ENCODE assay signal across 8 cellular contexts in the genomic region with DNA sequence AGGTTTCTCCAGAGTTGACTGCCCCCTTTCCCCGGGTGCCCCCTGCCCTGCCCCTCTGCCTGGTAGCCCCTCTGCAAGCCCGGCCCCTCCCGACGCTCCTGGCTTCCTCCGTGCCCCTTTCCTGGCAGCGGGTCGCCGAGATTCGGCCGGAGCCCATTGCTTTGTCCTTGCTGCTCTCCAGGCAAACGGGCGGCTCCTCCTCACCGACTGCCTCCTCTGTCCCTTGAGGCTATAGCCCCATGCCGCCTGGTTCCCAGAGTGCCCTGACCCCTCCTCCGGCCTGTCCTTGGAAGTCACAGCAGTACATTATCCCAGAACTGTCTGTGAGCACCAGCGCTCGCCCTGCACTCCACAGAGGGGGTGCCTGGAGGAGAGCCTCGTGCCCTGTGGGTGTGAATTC. TPM values are rescaled to one million over a fixed set of nuclear protein-coding genes. Genes with fewer than 3 reads are reported as not detected.
DNase-seq lines count a peak whose midpoint lies in the region; TF ChIP-seq lines count a peak whose summit lies in the region.
"Not testable (repeated sequence)": the region's sequence is repeated elsewhere in the genome, so short reads cannot be mapped to it uniquely, and the experiment has no call there.
"Had no signal": no experiment of that assay in that cellular context is flagged by ENCODE, and none has a peak within 500 bp of the region (broad histone marks: within the 10 kb centered on the region; RNA-seq: fewer than 3 reads in every experiment).

No MANE protein-coding gene starts in this region.

- peak overlapping the region; percentile 96 for H3K9ac ChIP-seq in SU-DHL-6 (ENCODE audit: low read length)

- not testable (repeated sequence) for DNase-seq in CD8-positive, alpha-beta memory T cell; activated T-cell treated with anti-CD3 and anti-CD28 coated beads, Interleukin-2, amount 50 U/mL, for 24 hours; brain microvascular endothelial cell; immature natural killer cell; osteoblast (ENCODE audit: insufficient read length, low spot score, missing footprints)

- not testable (repeated sequence) for H4K20me1 ChIP-seq in SU-DHL-6 (ENCODE audit: low read depth, low read length); osteoblast (ENCODE audit: insufficient read depth, low read length)

- H3K79me2 ChIP-seq in SU-DHL-6 (ENCODE audit: insufficient read depth, low read length), result peaks cover 26% of the 10 kb centered on the region
- H3K79me2 ChIP-seq in osteoblast (ENCODE audit: insufficient read depth, low read length), result peaks cover 33% of the 10 kb centered on the region

- not testable (repeated sequence) for H3K36me3 ChIP-seq in CD8-positive, alpha-beta memory T cell (ENCODE audit: insufficient read depth, low read length); SU-DHL-6 (ENCODE audit: low read length)
- peaks cover 12% of the 10 kb centered on the region for H3K36me3 ChIP-seq in brain microvascular endothelial cell (replicated peaks)
- peaks cover 15% of the 10 kb centered on the region for H3K36me3 ChIP-seq in osteoblast (ENCODE audit: insufficient read depth, low read length)

- not testable (repeated sequence) for H2AFZ ChIP-seq in SU-DHL-6 (ENCODE audit: low read depth, low read length, severe bottlenecking); osteoblast (ENCODE audit: low read length)

- H3K9me3 ChIP-seq in CD8-positive, alpha-beta memory T cell (ENCODE audit: low read length); SU-DHL-6 (ENCODE audit: insufficient read depth, low read length); osteoblast (ENCODE audit: low read depth, low read length): not testable (repeated sequence)

- not testable (repeated sequence) for H3K27ac ChIP-seq in CD8-positive, alpha-beta memory T cell (ENCODE audit: low read depth, low read length); SU-DHL-6 (ENCODE audit: low read depth, low read length); brain microvascular endothelial cell; osteoblast (ENCODE audit: low read depth, low read length)

- CTCF ChIA-PET in CD8-positive, alpha-beta memory T cell (lab: Charles Lee), result not testable (repeated sequence)

- POLR2A ChIA-PET in CD8-positive, alpha-beta memory T cell (lab: Charles Lee), result not testable (repeated sequence)

- H3K4me3 Mint-ChIP-seq in CD8-positive, alpha-beta memory T cell, result peak overlapping the region in 6 of 7 donors; percentile 32 to 60 (median 57)
- H3K4me3 Mint-ChIP-seq in IgD-negative memory B cell (peak overlapping the region in 3 of 4 donors; percentile 32 to 79 (median 79)), immature natural killer cell (peak overlapping the region; percentile 29 to 65 (median 52))
- peak overlapping the region; percentile 78 for H3K4me3 Mint-ChIP-seq in activated T-cell treated with anti-CD3 and anti-CD28 coated beads, Interleukin-2, amount 50 U/mL, for 24 hours

- H3K4me2 ChIP-seq in SU-DHL-6 (ENCODE audit: low read depth, low read length, poor library complexity, severe bottlenecking) (peak overlapping the region; percentile 48), osteoblast (ENCODE audit: insufficient read depth, low read length) (peak overlapping the region; percentile 36)

- H3K27ac Mint-ChIP-seq in CD8-positive, alpha-beta memory T cell, result peak overlapping the region in 2 of 8 donors; percentile 68 to 76
- not testable (repeated sequence) for H3K27ac Mint-ChIP-seq in IgD-negative memory B cell
- H3K27ac Mint-ChIP-seq in activated T-cell treated with anti-CD3 and anti-CD28 coated beads, Interleukin-2, amount 50 U/mL, for 24 hours, result peak overlapping the region; percentile 61
- peak overlapping the region in 2 of 6 donors; percentile 11 to 58 for H3K27ac Mint-ChIP-seq in immature natural killer cell

- not testable (repeated sequence) for TF ChIP-seq CTCF in SU-DHL-6 (IDR thresholded peaks at IDR 0.05; ENCODE audit: insufficient read depth, low read length, poor library complexity, severe bottlenecking); brain microvascular endothelial cell (IDR thresholded peaks at IDR 0.05; ENCODE audit: low read depth, low read length, missing control alignments); osteoblast (IDR thresholded peaks at IDR 0.05; ENCODE audit: extremely low read depth, low read depth, low read length)

- H3K36me3 Mint-ChIP-seq in CD8-positive, alpha-beta memory T cell, result peaks cover 0 to 23% (median 8%) of the 10 kb centered on the region in 3 donors
- not testable (repeated sequence) for H3K36me3 Mint-ChIP-seq in IgD-negative memory B cell
- H3K36me3 Mint-ChIP-seq in activated T-cell treated with anti-CD3 and anti-CD28 coated beads, Interleukin-2, amount 50 U/mL, for 24 hours (ENCODE audit: low read depth), result peaks cover 50% of the 10 kb centered on the region
- H3K36me3 Mint-ChIP-seq in immature natural killer cell, result peaks cover 0 to 10% (median 0%) of the 10 kb centered on the region in 3 donors

- H3K4me1 Mint-ChIP-seq in CD8-positive, alpha-beta memory T cell, result peaks cover 8 to 15% (median 11%) of the 10 kb centered on the region in 3 donors
- H3K4me1 Mint-ChIP-seq in IgD-negative memory B cell, result not testable (repeated sequence)
- H3K4me1 Mint-ChIP-seq in activated T-cell treated with anti-CD3 and anti-CD28 coated beads, Interleukin-2, amount 50 U/mL, for 24 hours (ENCODE audit: low read depth), result peaks cover 15% of the 10 kb centered on the region
- H3K4me1 Mint-ChIP-seq in immature natural killer cell, result peaks cover 9 to 19% of the 10 kb centered on the region in 2 donors

- H3K27me3 ChIP-seq in CD8-positive, alpha-beta memory T cell (ENCODE audit: insufficient read depth, low read length, poor library complexity, severe bottlenecking); SU-DHL-6 (ENCODE audit: low read length); brain microvascular endothelial cell (replicated peaks); osteoblast (ENCODE audit: insufficient read depth, low read length): not testable (repeated sequence)

- H3K4me1 ChIP-seq in CD8-positive, alpha-beta memory T cell (ENCODE audit: insufficient read depth, low read length); osteoblast (ENCODE audit: insufficient read depth, low read length): not testable (repeated sequence)

- in situ Hi-C loops in brain microvascular endothelial cell (cut with HindIII; ENCODE audit: low pct_ligation_motif_present, low sequenced_read_pairs), result not testable (repeated sequence)

- H3F3A ChIP-seq in SU-DHL-6 (ENCODE audit: insufficient read depth), result not testable (repeated sequence)

- H3K9me2 ChIP-seq in SU-DHL-6 (replicated peaks; ENCODE audit: insufficient read depth, low read length), result not testable (repeated sequence)

- H3K9me3 Mint-ChIP-seq in CD8-positive, alpha-beta memory T cell; IgD-negative memory B cell; activated T-cell treated with anti-CD3 and anti-CD28 coated beads, Interleukin-2, amount 50 U/mL, for 24 hours; immature natural killer cell: not testable (repeated sequence)

- H3K4me3 ChIP-seq in CD8-positive, alpha-beta memory T cell (ENCODE audit: low read length), result not testable (repeated sequence)
- H3K4me3 ChIP-seq in SU-DHL-6 (ENCODE audit: insufficient read depth, low read length, poor library complexity, severe bottlenecking), result peak overlapping the region; percentile 34
- H3K4me3 ChIP-seq in brain microvascular endothelial cell (ENCODE audit: low read depth, low read length), result peak overlapping the region; percentile 9
- H3K4me3 ChIP-seq in osteoblast (ENCODE audit: insufficient read depth, low read length), result peak overlapping the region; percentile 39

- not testable (repeated sequence) for H3K27me3 Mint-ChIP-seq in CD8-positive, alpha-beta memory T cell; IgD-negative memory B cell; activated T-cell treated with anti-CD3 and anti-CD28 coated beads, Interleukin-2, amount 50 U/mL, for 24 hours; immature natural killer cell (ENCODE audit: low read depth in 3 of 3)

RNA-seq across cellular contexts. Expression of a gene that starts 1.7 kb away (rescaled TPM):
- total RNA-seq in CD8-positive, alpha-beta memory T cell, result 10 to 100 TPM; 97.4 to 98.7 TPM
- polyA plus RNA-seq in CD8-positive, alpha-beta memory T cell, result 16.0 TPM
- polyA plus RNA-seq in IgD-negative memory B cell, result 12.8 TPM
- polyA plus RNA-seq in immature natural killer cell, result 10 to 100 TPM in 1 of 3 donors, 1 to 10 TPM in 2; 6.4 to 14.5 (median 7.3) TPM
- total RNA-seq in osteoblast, result 18.6 and 19.9 TPM in 2 replicates

RNA-seq across cellular contexts. Expression of a gene that starts 26.7 kb away (rescaled TPM):
- total RNA-seq in CD8-positive, alpha-beta memory T cell, result under 1 TPM; 0.33 to 0.59 TPM
- not detected for polyA plus RNA-seq in CD8-positive, alpha-beta memory T cell
- polyA plus RNA-seq in IgD-negative memory B cell (not detected), immature natural killer cell (not detected)
- 1.8 and 2.7 TPM in 2 replicates for total RNA-seq in osteoblast
- polyA plus RNA-seq: CD14-positive monocyte had no signal

RNA-seq across cellular contexts. Expression of a gene that starts 42.1 kb away (rescaled TPM):
- 10 to 100 TPM; 81.6 to 86.6 TPM for total RNA-seq in CD8-positive, alpha-beta memory T cell
- 7.9 TPM for polyA plus RNA-seq in CD8-positive, alpha-beta memory T cell
- polyA plus RNA-seq in IgD-negative memory B cell, result 10.8 TPM
- polyA plus RNA-seq in immature natural killer cell, result 1 to 10 TPM in 2 of 3 donors, under 1 TPM in 1; 0.39 to 5.0 (median 2.5) TPM
- 10.6 and 14.5 TPM in 2 replicates for total RNA-seq in osteoblast
